28 cellular contexts compared by ENCODE assay signal in the genomic region with DNA sequence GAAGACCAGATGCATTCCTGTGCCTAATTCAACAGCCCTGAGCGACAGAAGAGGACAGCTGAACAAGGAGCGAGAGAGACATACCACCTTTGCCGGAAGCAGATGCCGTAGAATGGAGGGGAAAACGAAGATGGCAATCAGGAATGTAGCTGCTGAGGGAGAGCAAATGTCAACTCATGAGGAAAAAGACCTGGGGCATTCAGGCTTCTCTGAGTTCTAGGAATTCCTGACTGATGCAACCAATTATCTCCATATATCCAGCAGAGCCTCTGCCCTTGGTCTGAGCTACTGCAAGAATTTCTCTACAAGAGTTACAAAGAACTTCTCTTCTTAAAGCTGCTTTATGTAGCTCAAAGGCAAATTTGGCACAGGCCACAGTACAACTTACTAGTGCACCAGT.
"Had no signal": no experiment of that assay in that cellular context is flagged by ENCODE, and none has a peak within 500 bp of the region (broad histone marks: within the 10 kb centered on the region; RNA-seq: fewer than 3 reads in every experiment).

No MANE protein-coding gene starts in this region.

- H3K27ac Mint-ChIP-seq: activated CD4-positive, alpha-beta T cell treated with anti-CD3 and anti-CD28 coated beads, Interleukin-2, amount 10 ng/mL, durations not matched to agents 24 days and 14 days; activated CD8-positive, alpha-beta T cell treated with anti-CD3 and anti-CD28 coated beads for 36 hours; activated naive CD4-positive, alpha-beta T cell treated with anti-CD3 and anti-CD28 coated beads, Interleukin-2, amount 50 U/mL, for 24 hours; activated T-cell treated with anti-CD3 and anti-CD28 coated beads, Interleukin-2, amount 50 U/mL, for 24 hours; activated T-helper 2 cell treated with anti-CD3 and anti-CD28 coated beads, Interferon-gamma antibody, Interleukin-2, Interleukin-4, amounts not matched to agents 10 μg/mL and 5 μg/mL and 100 μg/mL, durations not matched to agents 14 hours and 24 hours and 36 hours had no signal

- H3K36me3 Mint-ChIP-seq: activated naive CD4-positive, alpha-beta T cell treated with anti-CD3 and anti-CD28 coated beads, Interleukin-2, amount 50 U/mL, for 24 hours had no signal

- H3K4me1 Mint-ChIP-seq: activated CD4-positive, alpha-beta T cell treated with anti-CD3 and anti-CD28 coated beads, Interleukin-2, amount 10 ng/mL, durations not matched to agents 24 days and 14 days; activated naive CD4-positive, alpha-beta T cell treated with anti-CD3 and anti-CD28 coated beads, Interleukin-2, amount 50 U/mL, for 24 hours had no signal

- DNase-seq: activated CD4-positive, alpha-beta T cell treated with anti-CD3 and anti-CD28 coated beads, Interleukin-2, amount 10 ng/mL, durations not matched to agents 24 days and 14 days; activated CD4-positive, alpha-beta T cell treated with anti-CD3 and anti-CD28 coated beads, Interleukin-2, amount 50 U/mL, for 4 hours; activated CD8-positive, alpha-beta T cell treated with anti-CD3 and anti-CD28 coated beads for 36 hours; activated gamma-delta T cell; activated naive CD4-positive, alpha-beta T cell treated with Interleukin-2 at 50 U/mL for 16 hours; activated T-cell treated with anti-CD3 and anti-CD28 coated beads, Interleukin-2, amount 50 U/mL, for 24 hours; anterior cingulate cortex; brain microvascular endothelial cell; central memory CD4-positive, alpha-beta T cell; Kasumi-1; KG1; MG63; MV-4-11; NCI-H1092; NCI-H1436 treated with DMSO at 0.1 percent for 48 hours; NCI-H1694 treated with DMSO at 0.1 percent for 48 hours; NCI-H2029; NCI-H345; NCI-H526; NCI-H748 treated with DMSO at 0.1 percent for 48 hours; NK-92 treated with Interleukin-12 subunit alpha and Interleukin-12 subunit beta, amount 100 ng/mL, for 24 hours; OCI-M1; Right ventricle myocardium superior; T1000; WERI-Rb-1 had no signal

- H3K27ac ChIP-seq: brain microvascular endothelial cell, SK-N-MC, WERI-Rb-1 had no signal

- H3K27me3 ChIP-seq: brain microvascular endothelial cell, MG63 had no signal

- H3K9me3 ChIP-seq: MG63 had no signal

- ATAC-seq: activated CD8-positive, alpha-beta T cell treated with anti-CD3 and anti-CD28 coated beads for 36 hours had no signal

- H3K9me3 Mint-ChIP-seq: activated CD4-positive, alpha-beta T cell treated with anti-CD3 and anti-CD28 coated beads, Interleukin-2, amount 10 ng/mL, durations not matched to agents 24 days and 14 days; activated CD8-positive, alpha-beta T cell treated with anti-CD3 and anti-CD28 coated beads for 36 hours; activated naive CD4-positive, alpha-beta T cell treated with anti-CD3 and anti-CD28 coated beads, Interleukin-2, amount 50 U/mL, for 24 hours; activated T-cell treated with anti-CD3 and anti-CD28 coated beads, Interleukin-2, amount 50 U/mL, for 24 hours; activated T-helper 2 cell treated with anti-CD3 and anti-CD28 coated beads, Interferon-gamma antibody, Interleukin-2, Interleukin-4, amounts not matched to agents 10 μg/mL and 5 μg/mL and 100 μg/mL, durations not matched to agents 14 hours and 24 hours and 36 hours had no signal

- H3K27me3 Mint-ChIP-seq: activated T-cell treated with anti-CD3 and anti-CD28 coated beads, Interleukin-2, amount 50 U/mL, for 24 hours had no signal

- H3K36me3 ChIP-seq: brain microvascular endothelial cell, MG63, WERI-Rb-1 had no signal

- H3K4me3 ChIP-seq: MG63, SK-N-MC had no signal

- H3K4me3 Mint-ChIP-seq: activated CD4-positive, alpha-beta T cell treated with anti-CD3 and anti-CD28 coated beads, Interleukin-2, amount 10 ng/mL, durations not matched to agents 24 days and 14 days; activated CD8-positive, alpha-beta T cell treated with anti-CD3 and anti-CD28 coated beads for 36 hours; activated naive CD4-positive, alpha-beta T cell treated with anti-CD3 and anti-CD28 coated beads, Interleukin-2, amount 50 U/mL, for 24 hours; activated T-cell treated with anti-CD3 and anti-CD28 coated beads, Interleukin-2, amount 50 U/mL, for 24 hours had no signal
